In genomic region chr4:185534534-185534849, GRCh38 we compare ENCODE assay signal across 11 cellular contexts. TPM values are rescaled to one million over a fixed set of nuclear protein-coding genes. Genes with fewer than 3 reads are reported as not detected.
DNase-seq lines count a peak whose midpoint lies in the region; ATAC-seq, FAIRE-seq and TF ChIP-seq lines count a peak whose summit lies in the region.
"Had no signal": no experiment of that assay in that cellular context is flagged by ENCODE, and none has a peak within 500 bp of the region (broad histone marks: within the 10 kb centered on the region; RNA-seq: fewer than 3 reads in every experiment).

No MANE protein-coding gene starts in this region.

- DNase-seq in GM06990 (ENCODE audit: extremely low read depth, insufficient read length), result no peak
- DNase-seq in WTC11 (ENCODE audit: low spot score), result no peak
- DNase-seq in heart right ventricle, result no peak
- DNase-seq in pancreas, result no peak
- DNase-seq in mucosa of gallbladder (ENCODE audit: low spot score), result no peak
- no peak for DNase-seq in T-helper 9 cell
- DNase-seq in dermis blood vessel endothelial cell, result no peak
- DNase-seq: NCI-H446 treated with DMSO at 0.1 percent for 48 hours; stimulated activated CD4-positive, alpha-beta T cell treated with anti-CD3 and anti-CD28 coated beads, Interleukin-12 subunit alpha, Interleukin-12 subunit beta, amount 100 ng/mL, for 4 hours had no signal

- no peaks in the 10 kb centered on the region for H3K9me3 Mint-ChIP-seq in WTC11
- H3K9me3 Mint-ChIP-seq: activated naive CD4-positive, alpha-beta T cell treated with anti-CD3 and anti-CD28 coated beads, Interleukin-2, amount 50 U/mL, for 24 hours had no signal

- 1% methylated on average over 8 of the region's 8 CpGs for WGBS in heart right ventricle, 2 donors
- WGBS in pancreas, 2 donors, result 0 to 2% methylated on average over 8 of the region's 8 CpGs

- no peak for FAIRE-seq in pancreas (lab: Jason Lieb, UNC)

- H3K27ac ChIP-seq in heart right ventricle (peak overlapping the region; percentile 90 to 99 (median 95)), pancreas (peak overlapping the region; percentile 71 to 84 (median 80))

- H3K27me3 Mint-ChIP-seq in WTC11 (ENCODE audit: low read depth), result peaks cover 18% of the 10 kb centered on the region

- no peak overlapping the region for H3K27ac Mint-ChIP-seq in WTC11
- H3K27ac Mint-ChIP-seq: activated naive CD4-positive, alpha-beta T cell treated with anti-CD3 and anti-CD28 coated beads, Interleukin-2, amount 50 U/mL, for 24 hours had no signal

- H3K4me1 ChIP-seq in heart right ventricle (peaks cover 0 to 39% (median 19%) of the 10 kb centered on the region in 9 donors), pancreas (no peaks in the 10 kb centered on the region)

- ATAC-seq in WTC11 (peak; percentile 70; the same call in 1 of the 2 replicates), heart right ventricle (peak in 5 of 8 donors; percentile 30 to 51 (median 45)), pancreas (peak in 2 of 4 donors; percentile 56 to 59), GM19463 (IDR thresholded peaks at IDR 0.05; ENCODE audit: unreplicated experiment) (no peak)

- H3K27me3 ChIP-seq in GM06990 (replicated peaks; ENCODE audit: control insufficient read depth, insufficient read depth, low read length) (peaks cover 1% of the 10 kb centered on the region), heart right ventricle (peaks cover 0 to 52% (median 4%) of the 10 kb centered on the region in 7 donors), pancreas (peaks cover 0 to 4% (median 0%) of the 10 kb centered on the region in 4 donors)

- intact Hi-C loops in heart right ventricle (cut with DNase I) (loop anchor here in 5 of 10 donors (1.0 to 10.0 kb wide), 5 partner anchors 33 to 63 kb away; partner anchors contain the start of gene CCDC110 (in 3 of the 5)), pancreas (cut with DNase I) (no loop called here)

- POLR2A ChIA-PET in WTC11 (lab: Charles Lee), result interaction anchor here (2.4 kb wide), 1 partner anchor 53 kb away, joined by 6 read pairs; no protein-coding TSS in a partner anchor

- H3K4me3 Mint-ChIP-seq in WTC11, result peak overlapping the region; percentile 81
- H3K4me3 Mint-ChIP-seq: activated naive CD4-positive, alpha-beta T cell treated with anti-CD3 and anti-CD28 coated beads, Interleukin-2, amount 50 U/mL, for 24 hours had no signal

- no peaks in the 10 kb centered on the region for H3K9me3 ChIP-seq in heart right ventricle
- no peaks in the 10 kb centered on the region for H3K9me3 ChIP-seq in pancreas

- H3K36me3 ChIP-seq in GM06990 (ENCODE audit: control insufficient read depth, insufficient read depth, low read length) (no peaks in the 10 kb centered on the region), heart right ventricle (peaks cover 0 to 7% (median 0%) of the 10 kb centered on the region in 9 donors), pancreas (no peaks in the 10 kb centered on the region)

- no peaks in the 10 kb centered on the region for H3K36me3 Mint-ChIP-seq in WTC11
- H3K36me3 Mint-ChIP-seq: activated naive CD4-positive, alpha-beta T cell treated with anti-CD3 and anti-CD28 coated beads, Interleukin-2, amount 50 U/mL, for 24 hours had no signal

- H3K4me1 Mint-ChIP-seq in WTC11, result peaks cover 10% of the 10 kb centered on the region

- CTCF ChIA-PET in WTC11 (lab: Charles Lee), result interaction anchor here (1.0 to 3.3 kb wide), 3 partner anchors 63 to 351 kb away, joined by 3 to 22 read pairs (median 3); partner anchors contain the start of gene CCDC110

- no peak for TF ChIP-seq CTCF in GM06990 (IDR thresholded peaks at IDR 0.05; ENCODE audit: insufficient read depth, low read length, poor library complexity, severe bottlenecking)
- no peak for TF ChIP-seq CTCF in WTC11 (IDR thresholded peaks at IDR 0.05)
- no peak for TF ChIP-seq CTCF in heart right ventricle (IDR thresholded peaks at IDR 0.05)
- TF ChIP-seq CTCF in pancreas (IDR thresholded peaks at IDR 0.05), result no peak

- H3K4me3 ChIP-seq in GM06990 (replicated peaks; ENCODE audit: low read depth, low read length) (peak overlapping the region; percentile 58), heart right ventricle (peak overlapping the region; percentile 63 to 95 (median 79)), pancreas (peak overlapping the region; percentile 45 to 75 (median 62))

TF ChIP-seq in WTC11, 78 proteins besides CTCF, POLR2A, EP300 and RAD21:
- no peak for TF ChIP-seq HMGXB4 (CRISPR knock-in tag; IDR thresholded peaks at IDR 0.05)
- no peak for TF ChIP-seq E2F5 (CRISPR knock-in tag; IDR thresholded peaks at IDR 0.05)
- no peak for TF ChIP-seq CREM (CRISPR knock-in tag; IDR thresholded peaks at IDR 0.05)

RNA-seq across cellular contexts. Expression of gene PDLIM3, which starts 0.8 kb away (rescaled TPM):
- total RNA-seq in WTC11 (2021), result 6.2 to 7.0 TPM (median 6.9 TPM) in 3 replicates
- total RNA-seq in heart right ventricle, result 100 to 1,000 TPM; 112 to 846 (median 292) TPM
- 100 to 1,000 TPM; 120 to 538 TPM for polyA plus RNA-seq in heart right ventricle
- total RNA-seq in pancreas, result 10 to 100 TPM in 3 of 6 donors, 1 to 10 TPM in 3; 6.3 to 32.9 (median 10.7) TPM
- 10 to 100 TPM; 30.6 to 50.5 TPM for polyA plus RNA-seq in pancreas
- 85.5 TPM for total RNA-seq in mucosa of gallbladder
- total RNA-seq in dermis blood vessel endothelial cell, result 41.0 and 113 TPM in 2 replicates
